ENCODE assay signal across 13 cellular contexts in the genomic region with DNA sequence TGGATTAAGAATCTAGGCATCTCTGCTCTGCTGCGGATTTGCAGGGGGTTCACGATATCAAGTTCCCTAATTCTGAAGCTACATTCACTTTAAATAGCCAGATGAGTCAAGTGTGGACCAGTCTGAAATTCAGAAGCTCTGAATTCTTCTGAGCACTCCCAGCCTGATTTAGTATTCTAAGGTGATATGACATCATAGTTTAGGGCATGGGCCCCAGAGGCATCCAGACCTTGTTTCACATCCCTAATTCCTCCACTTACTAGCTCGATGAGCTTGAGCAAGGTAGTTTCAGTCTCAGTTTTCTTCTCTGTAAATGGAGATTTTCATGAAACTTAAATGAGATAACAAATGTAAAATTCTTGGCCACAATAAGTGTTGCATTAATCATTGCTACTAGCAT.
A peak's percentile ranks its signal among the peaks of the same experiment; 100 is the strongest.
DNase-seq lines count a peak whose midpoint lies in the region; ATAC-seq, FAIRE-seq and TF ChIP-seq lines count a peak whose summit lies in the region.
"Had no signal": no experiment of that assay in that cellular context is flagged by ENCODE, and none has a peak within 500 bp of the region (broad histone marks: within the 10 kb centered on the region; RNA-seq: fewer than 3 reads in every experiment).

No MANE protein-coding gene starts in this region.

- FAIRE-seq in pancreas (lab: Jason Lieb, UNC) (no peak), RCC 7860 (lab: Jason Lieb, UNC) (no peak)

- H3K36me3 ChIP-seq in pancreas = no peaks in the 10 kb centered on the region
- H3K36me3 ChIP-seq: spleen, WERI-Rb-1 had no signal

- TF ChIP-seq CTCF in foreskin keratinocyte (conservative IDR thresholded peaks at IDR 0.05) = no peak
- no peak for TF ChIP-seq CTCF in pancreas (IDR thresholded peaks at IDR 0.05)

- intact Hi-C loops in pancreas (cut with DNase I) = no loop called here

- ATAC-seq in GM18520 (IDR thresholded peaks at IDR 0.05; ENCODE audit: unreplicated experiment) = peak; percentile 95
- peak; percentile 99 for ATAC-seq in GM21529 (IDR thresholded peaks at IDR 0.05; ENCODE audit: unreplicated experiment)
- peak; percentile 100 for ATAC-seq in HG03175 (IDR thresholded peaks at IDR 0.05; ENCODE audit: unreplicated experiment)
- ATAC-seq in foreskin keratinocyte = peak; percentile 34
- no peak for ATAC-seq in left lobe of liver
- ATAC-seq in pancreas = no peak

- no peaks in the 10 kb centered on the region for H3K4me1 ChIP-seq in foreskin keratinocyte
- no peaks in the 10 kb centered on the region for H3K4me1 ChIP-seq in pancreas
- H3K4me1 ChIP-seq: spleen, testis had no signal

- no peaks in the 10 kb centered on the region for H3K9me3 ChIP-seq in pancreas
- H3K9me3 ChIP-seq: spleen, testis had no signal

- DNase-seq in foreskin keratinocyte = peak in 1 of 2 donors; percentile 32
- DNase-seq in left lobe of liver (ENCODE audit: low spot score) = no peak
- DNase-seq in NCI-H774 (lab: John Stamatoyannopoulos, UW) = no peak
- no peak for DNase-seq in pancreas
- DNase-seq in RCC 7860 (ENCODE audit: low spot score) = no peak
- DNase-seq: DMS53, NCI-H69, spleen, testis, WERI-Rb-1 had no signal

- H3K4me3 ChIP-seq in pancreas = no peak overlapping the region
- H3K4me3 ChIP-seq: spleen, testis had no signal

- no peaks in the 10 kb centered on the region for H3K27me3 ChIP-seq in foreskin keratinocyte
- H3K27me3 ChIP-seq in pancreas = no peaks in the 10 kb centered on the region
- H3K27me3 ChIP-seq: spleen, testis had no signal

- H3K27ac ChIP-seq in foreskin keratinocyte = no peak overlapping the region
- H3K27ac ChIP-seq in pancreas = no peak overlapping the region
- H3K27ac ChIP-seq: spleen, testis, WERI-Rb-1 had no signal

- WGBS in pancreas, 2 donors = 82 to 83% methylated on average over 3 of the region's 3 CpGs

Comparison
In these comparisons a context has a peak if more than half of its experiments do, and no peak if none do; other contexts are left out.
1. ATAC-seq: peak in GM18520 (single experiment), GM21529 (single experiment), HG03175 (single experiment) and foreskin keratinocyte (single experiment); none in left lobe of liver (single experiment) and pancreas (0 of 4).